In the genomic region with DNA sequence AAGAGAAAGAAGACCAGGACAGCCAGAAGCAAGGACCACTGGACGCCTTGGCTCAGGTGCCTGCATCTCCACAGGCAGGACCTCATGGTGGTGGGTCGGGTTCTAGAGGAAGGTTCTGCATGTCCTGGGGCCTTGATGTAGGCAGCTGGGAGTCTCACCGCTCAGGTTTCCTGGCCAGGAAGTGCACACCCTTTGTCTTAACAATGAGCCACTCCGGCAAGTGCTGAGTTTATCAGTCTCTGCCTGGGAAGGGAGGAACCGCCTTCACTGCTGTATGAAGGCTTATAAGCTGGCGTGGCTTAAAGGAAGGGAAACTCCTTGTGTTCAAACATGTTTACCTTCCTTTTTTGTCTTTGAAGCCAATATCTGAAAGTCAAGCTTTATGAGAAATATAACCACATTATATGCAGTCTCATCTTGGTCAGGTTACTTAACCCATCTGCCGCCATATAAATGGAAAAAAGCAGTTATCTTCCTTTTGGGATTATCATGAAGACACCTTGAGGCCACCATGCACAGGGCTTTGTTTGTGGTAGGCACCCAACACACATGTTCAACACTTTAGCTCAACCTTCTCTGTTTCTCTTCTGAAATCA, we compare ENCODE assay signal across 1 cellular context.
TF ChIP-seq lines count a peak whose summit lies in the region.

A gene with protein sequence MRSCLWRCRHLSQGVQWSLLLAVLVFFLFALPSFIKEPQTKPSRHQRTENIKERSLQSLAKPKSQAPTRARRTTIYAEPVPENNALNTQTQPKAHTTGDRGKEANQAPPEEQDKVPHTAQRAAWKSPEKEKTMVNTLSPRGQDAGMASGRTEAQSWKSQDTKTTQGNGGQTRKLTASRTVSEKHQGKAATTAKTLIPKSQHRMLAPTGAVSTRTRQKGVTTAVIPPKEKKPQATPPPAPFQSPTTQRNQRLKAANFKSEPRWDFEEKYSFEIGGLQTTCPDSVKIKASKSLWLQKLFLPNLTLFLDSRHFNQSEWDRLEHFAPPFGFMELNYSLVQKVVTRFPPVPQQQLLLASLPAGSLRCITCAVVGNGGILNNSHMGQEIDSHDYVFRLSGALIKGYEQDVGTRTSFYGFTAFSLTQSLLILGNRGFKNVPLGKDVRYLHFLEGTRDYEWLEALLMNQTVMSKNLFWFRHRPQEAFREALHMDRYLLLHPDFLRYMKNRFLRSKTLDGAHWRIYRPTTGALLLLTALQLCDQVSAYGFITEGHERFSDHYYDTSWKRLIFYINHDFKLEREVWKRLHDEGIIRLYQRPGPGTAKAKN (minus strand): TSS at position 205 of the 596 bp plus-strand sequence. CDS start 119 bp downstream, at position 86.

TF ChIP-seq in endothelial cell of umbilical vein, 7 proteins besides CTCF, POLR2A, EP300 and RAD21 (continued from another document):
- TF ChIP-seq MYC (IDR thresholded peaks at IDR 0.05; ENCODE audit: low read depth, low read length), result no peak
- no peak for TF ChIP-seq FOS (IDR thresholded peaks at IDR 0.05; ENCODE audit: borderline replicate concordance, insufficient read depth, low read length)
- no peak for TF ChIP-seq JUN (IDR thresholded peaks at IDR 0.05; ENCODE audit: borderline replicate concordance, insufficient read depth, insufficient read length, low read depth)
- no peak for TF ChIP-seq POLR2AphosphoS5 (IDR thresholded peaks at IDR 0.05; ENCODE audit: insufficient read depth, low read depth, low read length)
- no peak for TF ChIP-seq EZH2 (IDR thresholded peaks at IDR 0.05; ENCODE audit: borderline replicate concordance, low read depth, low read length, severe bottlenecking)
- no peak for TF ChIP-seq GATA2 (IDR thresholded peaks at IDR 0.05; ENCODE audit: insufficient read depth, insufficient read length, low read depth, low read length)
